In the genomic region with DNA sequence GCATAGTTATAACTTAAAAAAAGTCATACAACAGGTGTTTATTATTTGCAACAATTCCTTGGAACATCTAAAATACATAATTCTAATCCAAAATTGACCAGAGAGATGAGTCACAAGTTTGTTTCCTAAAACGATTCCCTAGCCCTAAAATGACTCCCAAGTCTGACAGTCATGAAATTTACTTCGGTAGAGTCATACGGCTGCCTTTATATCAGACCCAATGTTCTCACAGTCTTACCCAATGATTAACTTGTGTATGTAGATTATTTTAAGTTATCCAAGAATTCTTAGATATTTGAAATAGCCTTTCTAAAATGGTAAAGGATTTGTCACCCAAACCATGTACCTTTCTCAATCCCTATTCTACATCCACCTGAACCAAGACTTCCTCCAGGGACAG, we compare ENCODE assay signal across 31 cellular contexts.
"Had no signal": no experiment of that assay in that cellular context is flagged by ENCODE, and none has a peak within 500 bp of the region (broad histone marks: within the 10 kb centered on the region; RNA-seq: fewer than 3 reads in every experiment).

No MANE protein-coding gene starts in this region.

- H3K9me3 ChIP-seq: left lung, lower lobe of right lung, neutrophil, prostate gland, sigmoid colon, testis, thyroid gland, transverse colon, upper lobe of left lung, vagina had no signal

- H3K27ac ChIP-seq: left lung, lower lobe of right lung, neural progenitor cell, neutrophil, sigmoid colon, testis, thyroid gland, transverse colon, upper lobe of left lung, vagina had no signal

- H3K27me3 ChIP-seq: neural progenitor cell, sigmoid colon, testis, thyroid gland, transverse colon, upper lobe of left lung, vagina had no signal

- DNase-seq: hypothalamus; immature natural killer cell; kidney; left colon; left lung; lower lobe of right lung; mammary epithelial cell; mesenchymal stem cell; naive B cell; natural killer cell; nephron progenitor cell; occipital lobe; retina; right cardiac atrium; sigmoid colon; stimulated activated CD4-positive, alpha-beta T cell treated with anti-CD3 and anti-CD28 coated beads, Interleukin-1b, Interleukin-23, amount 100 ng/mL, for 48 hours; stimulated activated CD4-positive, alpha-beta T cell treated with anti-CD3 and anti-CD28 coated beads, Interleukin-2, amount 100 ng/mL, for 48 hours; stimulated activated CD4-positive, alpha-beta T cell treated with anti-CD3 and anti-CD28 coated beads, Interleukin-4, amount 100 ng/mL, for 4 hours; stimulated activated CD8-positive, alpha-beta memory T cell treated with anti-CD3 and anti-CD28 coated beads, Interleukin-4, amount 100 ng/mL, for 48 hours; stimulated activated naive CD4-positive, alpha-beta T cell treated with Interleukin-2 at 50 U/mL for 16 hours; stimulated activated naive CD8-positive, alpha-beta T cell treated with anti-CD3 and anti-CD28 coated beads, Interleukin-15, amount 100 ng/mL, for 72 hours; testis; thyroid gland; transverse colon; upper lobe of left lung had no signal

- H3K4me1 ChIP-seq: left lung, lower lobe of right lung, neural progenitor cell, prostate gland, sigmoid colon, testis, thyroid gland, upper lobe of left lung, vagina had no signal

- H3K4me2 ChIP-seq: neural progenitor cell, smooth muscle cell had no signal

- H2AFZ ChIP-seq: neural progenitor cell had no signal

- H3K9ac ChIP-seq: neural progenitor cell had no signal

- H3K27me3 Mint-ChIP-seq: stimulated activated memory B cell treated with anti-CD40 and anti-IgM and Interleukin-4, amounts not matched to agents 10 μg/mL and 1 μg/mL and 100 μg/mL, for 72 hours had no signal

- H3K27ac Mint-ChIP-seq: immature natural killer cell; naive B cell; natural killer cell; nephron progenitor cell; stimulated activated memory B cell treated with anti-CD40 and anti-IgM and Interleukin-4, amounts not matched to agents 10 μg/mL and 1 μg/mL and 100 μg/mL, for 72 hours; stimulated activated naive CD8-positive, alpha-beta T cell treated with anti-CD3 and anti-CD28 coated beads, Interleukin-15, amount 100 ng/mL, for 72 hours had no signal

- H3K36me3 Mint-ChIP-seq: immature natural killer cell; naive B cell; natural killer cell; stimulated activated memory B cell treated with anti-CD40 and anti-IgM and Interleukin-4, amounts not matched to agents 10 μg/mL and 1 μg/mL and 100 μg/mL, for 72 hours had no signal

- H3K36me3 ChIP-seq: left lung, lower lobe of right lung, neutrophil, prostate gland, sigmoid colon, transverse colon, upper lobe of left lung, vagina had no signal

- H3K4me3 ChIP-seq: left lung, lower lobe of right lung, neural progenitor cell, prostate gland, sigmoid colon, smooth muscle cell, testis, thyroid gland, transverse colon, upper lobe of left lung, vagina had no signal

- H3K4me1 Mint-ChIP-seq: immature natural killer cell; naive B cell; natural killer cell; stimulated activated memory B cell treated with anti-CD40 and anti-IgM and Interleukin-4, amounts not matched to agents 10 μg/mL and 1 μg/mL and 100 μg/mL, for 72 hours; stimulated activated naive CD8-positive, alpha-beta T cell treated with anti-CD3 and anti-CD28 coated beads, Interleukin-15, amount 100 ng/mL, for 72 hours had no signal

- H3K9me3 Mint-ChIP-seq: nephron progenitor cell, neural progenitor cell had no signal

- ATAC-seq: left colon; natural killer cell; right cardiac atrium; stimulated activated memory B cell treated with anti-CD40 and anti-IgM and Interleukin-4, amounts not matched to agents 10 μg/mL and 1 μg/mL and 100 μg/mL, for 72 hours; stimulated activated naive CD8-positive, alpha-beta T cell treated with anti-CD3 and anti-CD28 coated beads, Interleukin-15, amount 100 ng/mL, for 72 hours had no signal

- H3K4me3 Mint-ChIP-seq: immature natural killer cell; naive B cell; natural killer cell; nephron progenitor cell; neural progenitor cell; stimulated activated memory B cell treated with anti-CD40 and anti-IgM and Interleukin-4, amounts not matched to agents 10 μg/mL and 1 μg/mL and 100 μg/mL, for 72 hours; stimulated activated naive CD8-positive, alpha-beta T cell treated with anti-CD3 and anti-CD28 coated beads, Interleukin-15, amount 100 ng/mL, for 72 hours had no signal
